In genomic region chr13:77919351-77920294, GRCh38 we compare ENCODE assay signal across 9 cellular contexts. TPM values are rescaled to one million over a fixed set of nuclear protein-coding genes. Genes with fewer than 3 reads are reported as not detected.
DNase-seq lines count a peak whose midpoint lies in the region; ATAC-seq and TF ChIP-seq lines count a peak whose summit lies in the region.
"Had no signal": no experiment of that assay in that cellular context is flagged by ENCODE, and none has a peak within 500 bp of the region (broad histone marks: within the 10 kb centered on the region; RNA-seq: fewer than 3 reads in every experiment).

No MANE protein-coding gene starts in this region.

- DNase-seq in RPMI7951 (ENCODE audit: low read depth) (peak; percentile 2), globus pallidus (ENCODE audit: low spot score) (peak; percentile 51), omental fat pad (ENCODE audit: low spot score) (no peak), GOT3 (lab: John Stamatoyannopoulos, UW) (no peak), GM10266 (ENCODE audit: extremely low spot score) (no peak), UCSD-AML1 (lab: John Stamatoyannopoulos, UW; ENCODE audit: unreplicated experiment) (no peak)

- no peak for TF ChIP-seq CTCF in omental fat pad (IDR thresholded peaks at IDR 0.05)
- TF ChIP-seq CTCF in GM10266 (IDR thresholded peaks at IDR 0.05; ENCODE audit: control insufficient read depth, insufficient read depth, low read depth, missing control alignments) = no peak

- ATAC-seq in GM19395 (IDR thresholded peaks at IDR 0.05; ENCODE audit: unreplicated experiment) (peak; percentile 32), omental fat pad (ENCODE audit: low FRiP score) (peak; percentile 80), GM21737 (IDR thresholded peaks at IDR 0.05; ENCODE audit: unreplicated experiment) (no peak)

RNA-seq across cellular contexts. Expression of gene EDNRB, which starts 1.0 kb away (rescaled TPM):
- total RNA-seq in RPMI7951 (2014; rRNA removed; shearing (Covaris generic)) = 1.7 and 1.8 TPM in 2 replicates
- 100 to 1,000 TPM in 3 of 4 donors, 10 to 100 TPM in 1; 90.2 to 235 (median 184) TPM for total RNA-seq in omental fat pad
- total RNA-seq: naive thymus-derived CD8-positive, alpha-beta T cell had no signal

Comparison
In these comparisons a context has a peak if more than half of its experiments do, and no peak if none do; other contexts are left out.
1. DNase-seq: peak in RPMI7951 (single experiment) and globus pallidus (single experiment); none in omental fat pad (single experiment), GOT3 (single experiment), GM10266 (single experiment) and UCSD-AML1 (single experiment).
2. RNA of gene EDNRB, which starts 1.0 kb away (total RNA-seq): 90.2 to 235 TPM in omental fat pad; 1.7 to 1.8 TPM in RPMI7951; every median in the first group is over 10 times any median in the second.